In genomic region chr17:81803728-81804558, GRCh38 we compare ENCODE assay signal across 19 cellular contexts. TPM values are rescaled to one million over a fixed set of nuclear protein-coding genes. Genes with fewer than 3 reads are reported as not detected.
A peak's percentile ranks its signal among the peaks of the same experiment; 100 is the strongest.
DNase-seq lines count a peak whose midpoint lies in the region; ATAC-seq and TF ChIP-seq lines count a peak whose summit lies in the region.
"Had no signal": no experiment of that assay in that cellular context is flagged by ENCODE, and none has a peak within 500 bp of the region (broad histone marks: within the 10 kb centered on the region; RNA-seq: fewer than 3 reads in every experiment).

Gene GCGR, plus strand, starts transcription at chr17:81804150. Its CDS starts 4,869 bp downstream, at chr17:81809019.

- no peak within 1 kb of the TSS for H3K9ac ChIP-seq in iPS-20b (ENCODE audit: low read depth, low read length)
- no peak within 1 kb of the TSS for H3K9ac ChIP-seq in smooth muscle cell (ENCODE audit: low read depth)

- no peaks in the 10 kb centered on the region for H3K79me2 ChIP-seq in smooth muscle cell (ENCODE audit: low read depth)

- H2AFZ ChIP-seq in smooth muscle cell (ENCODE audit: low read depth), result no peak within 1 kb of the TSS

- H3K4me3 ChIP-seq in RWPE2 (ENCODE audit: severe bottlenecking) (no peak within 1 kb of the TSS), iPS-20b (ENCODE audit: low read length) (peak within 1 kb of the TSS; percentile 26; the same call in 1 of the 2 replicates), smooth muscle cell (peak within 1 kb of the TSS; percentile 26)

- H3K36me3 Mint-ChIP-seq in T-helper 2 cell treated with Interferon-gamma antibody and Interleukin-4, amounts not matched to agents 5 μg/mL and 100 μg/mL, for 36 hours (ENCODE audit: low read depth), result no peaks in the 10 kb centered on the region
- H3K36me3 Mint-ChIP-seq: CD8-positive, alpha-beta memory T cell had no signal

- H3K4me1 ChIP-seq in RWPE2 (ENCODE audit: insufficient read depth, poor library complexity, severe bottlenecking) (no peaks in the 10 kb centered on the region), iPS-20b (ENCODE audit: insufficient read depth, low read length) (no peaks in the 10 kb centered on the region), smooth muscle cell (ENCODE audit: low read depth) (peaks cover 3% of the 10 kb centered on the region)

- no peak for ATAC-seq in RWPE2 (ENCODE audit: low read depth)

- peak within 1 kb of the TSS; percentile 39 for H3K27ac Mint-ChIP-seq in T-helper 2 cell treated with Interferon-gamma antibody and Interleukin-4, amounts not matched to agents 5 μg/mL and 100 μg/mL, for 36 hours
- H3K27ac Mint-ChIP-seq: CD8-positive, alpha-beta memory T cell had no signal

- H3K27ac ChIP-seq in RWPE2 (ENCODE audit: poor library complexity, severe bottlenecking) (no peak within 1 kb of the TSS), iPS-20b (ENCODE audit: low read length) (no peak within 1 kb of the TSS), smooth muscle cell (ENCODE audit: low read depth) (no peak within 1 kb of the TSS)
- H3K27ac ChIP-seq: VCaP had no signal

- H3K9me3 Mint-ChIP-seq in T-helper 2 cell treated with Interferon-gamma antibody and Interleukin-4, amounts not matched to agents 5 μg/mL and 100 μg/mL, for 36 hours, result no peaks in the 10 kb centered on the region
- H3K9me3 Mint-ChIP-seq: CD8-positive, alpha-beta memory T cell had no signal

- H3K27me3 Mint-ChIP-seq in T-helper 2 cell treated with Interferon-gamma antibody and Interleukin-4, amounts not matched to agents 5 μg/mL and 100 μg/mL, for 36 hours (ENCODE audit: low read depth), result peaks cover 32% of the 10 kb centered on the region

- no peaks in the 10 kb centered on the region for H3K4me1 Mint-ChIP-seq in T-helper 2 cell treated with Interferon-gamma antibody and Interleukin-4, amounts not matched to agents 5 μg/mL and 100 μg/mL, for 36 hours (ENCODE audit: low read depth)

- H3K4me3 Mint-ChIP-seq in T-helper 2 cell treated with Interferon-gamma antibody and Interleukin-4, amounts not matched to agents 5 μg/mL and 100 μg/mL, for 36 hours, result no peak within 1 kb of the TSS

- H3F3A ChIP-seq in smooth muscle cell (ENCODE audit: low read depth), result no peaks in the 10 kb centered on the region

- H4K20me1 ChIP-seq in smooth muscle cell (ENCODE audit: low read depth), result no peaks in the 10 kb centered on the region

- 10% methylated on average over 26 of the region's 110 CpGs for WGBS in smooth muscle cell (ENCODE audit: low lambda C conversion rate)

- H3K9me3 ChIP-seq in RWPE2 (ENCODE audit: severe bottlenecking), result no peaks in the 10 kb centered on the region
- no peaks in the 10 kb centered on the region for H3K9me3 ChIP-seq in iPS-20b (ENCODE audit: insufficient read depth, low read depth, low read length)
- H3K9me3 ChIP-seq in smooth muscle cell (replicated peaks; ENCODE audit: low read depth), result no peaks in the 10 kb centered on the region

- no peak for TF ChIP-seq CTCF in RWPE2 (IDR thresholded peaks at IDR 0.05; ENCODE audit: poor library complexity, severe bottlenecking)
- no peak for TF ChIP-seq CTCF in smooth muscle cell (IDR thresholded peaks at IDR 0.05; ENCODE audit: borderline replicate concordance, insufficient read depth, poor library complexity, severe bottlenecking)

- H3K4me2 ChIP-seq in smooth muscle cell, result peak within 1 kb of the TSS; percentile 67

- peaks cover 70% of the 10 kb centered on the region for H3K27me3 ChIP-seq in RWPE2 (ENCODE audit: insufficient read depth, poor library complexity, severe bottlenecking)
- H3K27me3 ChIP-seq in iPS-20b (ENCODE audit: insufficient read depth, low read length), result peaks cover 85% of the 10 kb centered on the region
- H3K27me3 ChIP-seq in smooth muscle cell (ENCODE audit: low read depth), result peaks cover 80% of the 10 kb centered on the region

- H3K36me3 ChIP-seq in RWPE2 (ENCODE audit: low read depth), result no peaks in the 10 kb centered on the region
- no peaks in the 10 kb centered on the region for H3K36me3 ChIP-seq in iPS-20b (ENCODE audit: insufficient read depth, low read depth, low read length)
- no peaks in the 10 kb centered on the region for H3K36me3 ChIP-seq in smooth muscle cell (ENCODE audit: low read depth)

- DNase-seq in T-helper 2 cell treated with Interferon-gamma antibody and Interleukin-4, amounts not matched to agents 5 μg/mL and 100 μg/mL, for 36 hours (ENCODE audit: low spot score), result no peak
- DNase-seq in T-helper 2 cell (no peak), RWPE2 (ENCODE audit: low spot score) (peak; percentile 62), smooth muscle cell (lab: John Stamatoyannopoulos, UW; ENCODE audit: unreplicated experiment) (no peak), H4 (ENCODE audit: low spot score) (no peak)
- DNase-seq in effector CD8-positive, alpha-beta T cell (lab: John Stamatoyannopoulos, UW), result no peak
- no peak for DNase-seq in activated CD4-positive, alpha-beta T cell treated with anti-CD3 and anti-CD28 coated beads, Interleukin-2, amount 50 U/mL, for 1 hour
- DNase-seq: activated naive CD4-positive, alpha-beta T cell treated with anti-CD3 and anti-CD28 coated beads, Interleukin-2, amount 50 U/mL, for 16 hours; CD8-positive, alpha-beta memory T cell; central memory CD4-positive, alpha-beta T cell; NCI-H1436 treated with DMSO at 0.1 percent for 48 hours; NCI-H510A; OCI-M1; posterior cingulate gyrus had no signal

RNA-seq across cellular contexts. Expression of gene GCGR, which starts in this region (rescaled TPM):
- not detected in 2 replicates for total RNA-seq in smooth muscle cell
- polyA plus RNA-seq in smooth muscle cell, result 0.58 TPM in 1 of 2 replicates, not detected in the other
- not detected in 2 replicates for total RNA-seq in H4 (2014; rRNA removed; shearing (Covaris generic))
- total RNA-seq: CD8-positive, alpha-beta memory T cell; frontal cortex; LHCN-M2 had no signal
- polyA plus RNA-seq: CD8-positive, alpha-beta memory T cell; keratinocyte had no signal
